Comparison of ENCODE assay signal across 8 cellular contexts in the genomic region with DNA sequence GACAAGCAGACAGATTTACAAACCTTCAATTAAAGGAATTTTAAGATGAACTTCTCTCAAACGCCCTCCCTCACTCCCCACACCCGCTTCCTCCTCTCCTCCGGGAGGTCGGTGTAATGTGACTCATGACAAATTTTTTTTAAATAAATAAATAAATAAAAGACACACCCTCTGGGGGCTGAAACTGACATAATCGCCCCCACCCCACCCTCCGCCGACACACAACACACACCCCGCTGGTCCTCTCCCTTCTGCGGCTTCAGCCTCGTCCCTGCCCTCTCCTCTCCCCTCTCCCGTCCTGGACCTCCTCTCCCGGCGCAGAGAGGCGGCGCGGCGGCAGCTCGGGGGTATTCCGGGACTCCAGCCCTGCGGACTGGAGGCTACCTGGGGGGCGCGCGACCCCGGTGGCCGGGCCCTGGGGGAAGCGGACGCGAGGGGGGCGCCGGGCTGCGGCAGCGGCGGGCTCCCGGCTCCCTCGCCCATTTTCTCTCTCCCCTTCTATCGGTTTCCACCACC. TPM values are rescaled to one million over a fixed set of nuclear protein-coding genes. Genes with fewer than 3 reads are reported as not detected.
A peak's percentile ranks its signal among the peaks of the same experiment; 100 is the strongest.
DNase-seq lines count a peak whose midpoint lies in the region; ATAC-seq and TF ChIP-seq lines count a peak whose summit lies in the region.

No MANE protein-coding gene starts in this region.

- H3K27ac ChIP-seq in colonic mucosa, result peak overlapping the region; percentile 100
- H3K27ac ChIP-seq in left lung, result peak overlapping the region; percentile 99

- H3K27me3 ChIP-seq in colonic mucosa (no peaks in the 10 kb centered on the region), left lung (no peaks in the 10 kb centered on the region)

- H3K4me1 ChIP-seq in colonic mucosa, result peaks cover 14% of the 10 kb centered on the region
- H3K4me1 ChIP-seq in left lung, result peaks cover 15 to 50% of the 10 kb centered on the region in 2 donors

- no peaks in the 10 kb centered on the region for H3K9me3 ChIP-seq in colonic mucosa
- no peaks in the 10 kb centered on the region for H3K9me3 ChIP-seq in left lung

- H3K36me3 ChIP-seq in colonic mucosa (no peaks in the 10 kb centered on the region), left lung (no peaks in the 10 kb centered on the region)

- H3K9ac ChIP-seq in colonic mucosa (ENCODE audit: low read depth in 2 of 2, low read length in 2 of 2), result peak overlapping the region; percentile 95 to 97

- ATAC-seq in GM21786 (IDR thresholded peaks at IDR 0.05; ENCODE audit: unreplicated experiment) (peak; percentile 8), left lung (peak; percentile 56), HG03097 (IDR thresholded peaks at IDR 0.05; ENCODE audit: low FRiP score, unreplicated experiment) (no peak)
- ATAC-seq in activated CD4-positive, CD25-positive, alpha-beta regulatory T cell treated with anti-CD3 and anti-CD28 coated beads, Interleukin-2, amount 50 U/mL, for 24 hours, result peak; percentile 6 to 9

- no peak for TF ChIP-seq CTCF in LNCaP clone FGC (IDR thresholded peaks at IDR 0.05; ENCODE audit: control insufficient read depth, extremely low read depth, insufficient read depth)
- no peak for TF ChIP-seq CTCF in colonic mucosa (IDR thresholded peaks at IDR 0.05)
- no peak for TF ChIP-seq CTCF in left lung (IDR thresholded peaks at IDR 0.05)

- DNase-seq in Daoy (ENCODE audit: low read depth) (peak; percentile 75), LNCaP clone FGC (ENCODE audit: low read depth) (no peak), colonic mucosa (peak; percentile 66), left lung (peak; percentile 76 to 90)
- DNase-seq in stimulated activated CD4-positive, alpha-beta T cell treated with anti-CD3 and anti-CD28 coated beads, Interleukin-2, amount 100 ng/mL, for 4 hours (ENCODE audit: low read depth), result peak; percentile 45

- peak overlapping the region; percentile 62 for H3K4me3 ChIP-seq in LNCaP clone FGC (ENCODE audit: low read depth, low read length)
- H3K4me3 ChIP-seq in colonic mucosa, result peak overlapping the region; percentile 93
- H3K4me3 ChIP-seq in left lung, result peak overlapping the region; percentile 90 to 99

- intact Hi-C loops in colonic mucosa (cut with DNase I), result no loop called here
- intact Hi-C loops in left lung (cut with DNase I), result no loop called here

RNA-seq across cellular contexts. Expression of gene ABI1, which starts 0.7 kb away (rescaled TPM):
- total RNA-seq in Daoy (2014; rRNA removed; shearing (Covaris generic)), result 31.2 and 34.4 TPM in 2 replicates
- total RNA-seq in colonic mucosa (10 to 100 TPM; 45.6 to 65.3 TPM), left lung (10 to 100 TPM; 46.8 to 59.7 TPM)
